Comparison of ENCODE assay signal across 24 cellular contexts in the genomic region with DNA sequence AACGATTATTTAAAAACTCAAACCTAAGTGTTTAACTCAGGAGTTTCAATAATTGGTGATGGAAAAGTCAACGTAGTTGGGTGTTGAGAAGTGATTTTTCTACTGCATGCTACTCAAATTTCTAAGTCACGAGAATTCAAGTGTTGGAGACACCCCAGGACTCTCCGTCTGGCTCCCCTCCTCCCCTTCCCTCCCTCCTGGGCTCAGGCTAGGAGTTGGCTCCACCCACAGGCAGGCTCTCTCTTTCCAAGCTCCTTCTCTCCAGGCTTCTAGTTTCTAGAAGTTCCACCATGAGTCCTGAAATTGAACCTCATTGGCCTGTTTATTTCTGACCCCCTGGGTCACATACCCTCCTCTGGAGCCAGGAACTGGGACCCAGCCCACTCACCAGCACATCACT.
"Had no signal": no experiment of that assay in that cellular context is flagged by ENCODE, and none has a peak within 500 bp of the region (broad histone marks: within the 10 kb centered on the region; RNA-seq: fewer than 3 reads in every experiment).

No MANE protein-coding gene starts in this region.

- H3K36me3 Mint-ChIP-seq: activated CD4-positive, alpha-beta memory T cell treated with anti-CD3 and anti-CD28 coated beads for 36 hours; activated naive CD4-positive, alpha-beta T cell treated with anti-CD3 and anti-CD28 coated beads, Interleukin-2, amount 50 U/mL, for 72 hours; naive thymus-derived CD8-positive, alpha-beta T cell had no signal

- H3K27me3 Mint-ChIP-seq: activated CD4-positive, alpha-beta T cell treated with anti-CD3 and anti-CD28 coated beads, Interleukin-2, amount 10 ng/mL, durations not matched to agents 24 days and 14 days; activated T-helper 17 cell treated with anti-CD3 and anti-CD28 coated beads, Interleukin-2, amount 50 U/mL, for 72 hours; central memory CD8-positive, alpha-beta T cell; dendritic cell treated with granulocyte-macrophage colony-stimulating factor and Interleukin-4, amounts not matched to agents 40 ng/mL and 50 ng/mL, for 4 days; memory B cell; stimulated activated naive B cell treated with anti-CD40 and anti-IgM and Interleukin-4, amounts not matched to agents 10 μg/mL and 1 μg/mL and 100 μg/mL, for 72 hours had no signal

- H3K4me1 ChIP-seq: esophagus muscularis mucosa, foreskin keratinocyte, heart left ventricle, stomach, thyroid gland, upper lobe of left lung had no signal

- H3K9me3 ChIP-seq: thyroid gland, upper lobe of left lung had no signal

- H3K4me3 ChIP-seq: esophagus muscularis mucosa, heart left ventricle, stomach, thyroid gland, upper lobe of left lung had no signal

- H3K4me3 Mint-ChIP-seq: activated CD4-positive, alpha-beta memory T cell treated with anti-CD3 and anti-CD28 coated beads for 36 hours; activated CD4-positive, alpha-beta T cell treated with anti-CD3 and anti-CD28 coated beads, Interleukin-2, amount 10 ng/mL, durations not matched to agents 24 days and 14 days; activated T-cell treated with anti-CD3 and anti-CD28 coated beads, Interleukin-2, amount 50 U/mL, for 4 hours; activated T-helper 17 cell treated with anti-CD3 and anti-CD28 coated beads, Interleukin-2, amount 50 U/mL, for 72 hours; central memory CD8-positive, alpha-beta T cell; dendritic cell treated with granulocyte-macrophage colony-stimulating factor and Interleukin-4, amounts not matched to agents 40 ng/mL and 50 ng/mL, for 4 days; memory B cell; naive thymus-derived CD8-positive, alpha-beta T cell; stimulated activated naive B cell treated with anti-CD40 and anti-IgM and Interleukin-4, amounts not matched to agents 10 μg/mL and 1 μg/mL and 100 μg/mL, for 72 hours had no signal

- H3K4me1 Mint-ChIP-seq: activated CD4-positive, alpha-beta T cell treated with anti-CD3 and anti-CD28 coated beads, Interleukin-2, amount 10 ng/mL, durations not matched to agents 24 days and 14 days; activated T-helper 17 cell treated with anti-CD3 and anti-CD28 coated beads, Interleukin-2, amount 50 U/mL, for 72 hours; central memory CD8-positive, alpha-beta T cell; memory B cell; naive thymus-derived CD8-positive, alpha-beta T cell; stimulated activated naive B cell treated with anti-CD40 and anti-IgM and Interleukin-4, amounts not matched to agents 10 μg/mL and 1 μg/mL and 100 μg/mL, for 72 hours had no signal

- H3K27ac Mint-ChIP-seq: activated CD4-positive, alpha-beta memory T cell treated with anti-CD3 and anti-CD28 coated beads for 36 hours; activated CD4-positive, alpha-beta T cell treated with anti-CD3 and anti-CD28 coated beads, Interleukin-2, amount 10 ng/mL, durations not matched to agents 24 days and 14 days; activated naive CD4-positive, alpha-beta T cell treated with anti-CD3 and anti-CD28 coated beads, Interleukin-2, amount 50 U/mL, for 72 hours; activated T-helper 17 cell treated with anti-CD3 and anti-CD28 coated beads, Interleukin-2, amount 50 U/mL, for 72 hours; dendritic cell treated with granulocyte-macrophage colony-stimulating factor and Interleukin-4, amounts not matched to agents 40 ng/mL and 50 ng/mL, for 4 days; memory B cell; naive thymus-derived CD8-positive, alpha-beta T cell; stimulated activated naive B cell treated with anti-CD40 and anti-IgM and Interleukin-4, amounts not matched to agents 10 μg/mL and 1 μg/mL and 100 μg/mL, for 72 hours had no signal

- H3K36me3 ChIP-seq: esophagus muscularis mucosa, heart left ventricle, stomach, thyroid gland, upper lobe of left lung had no signal

- ATAC-seq: activated CD4-positive, CD25-positive, alpha-beta regulatory T cell treated with anti-CD3 and anti-CD28 coated beads, Interleukin-2, amount 50 U/mL, for 24 hours; activated naive CD4-positive, alpha-beta T cell treated with anti-CD3 and anti-CD28 coated beads, Interleukin-2, amount 50 U/mL, for 72 hours; activated T-cell treated with anti-CD3 and anti-CD28 coated beads, Interleukin-2, amount 50 U/mL, for 4 hours; activated T-helper 17 cell treated with anti-CD3 and anti-CD28 coated beads, Interleukin-2, amount 50 U/mL, for 72 hours; foreskin keratinocyte; heart left ventricle; naive thymus-derived CD8-positive, alpha-beta T cell; right cardiac atrium; stimulated activated naive B cell treated with anti-CD40 and anti-IgM and Interleukin-4, amounts not matched to agents 10 μg/mL and 1 μg/mL and 100 μg/mL, for 72 hours had no signal

- H3K27ac ChIP-seq: esophagus muscularis mucosa, foreskin keratinocyte, heart left ventricle, stomach, thyroid gland, upper lobe of left lung had no signal

- DNase-seq: activated CD4-positive, alpha-beta memory T cell treated with anti-CD3 and anti-CD28 coated beads for 36 hours; activated CD4-positive, alpha-beta T cell treated with anti-CD3 and anti-CD28 coated beads, Interleukin-2, amount 10 ng/mL, durations not matched to agents 24 days and 14 days; activated CD8-positive, alpha-beta memory T cell treated with anti-CD3 and anti-CD28 coated beads, Interleukin-2, amount 50 U/mL, for 48 hours; activated T-cell treated with anti-CD3 and anti-CD28 coated beads, Interleukin-2, amount 50 U/mL, for 4 hours; foreskin keratinocyte; heart left ventricle; hypothalamus; kidney; naive thymus-derived CD8-positive, alpha-beta T cell; posterior cingulate gyrus; right cardiac atrium; stimulated activated CD4-positive, alpha-beta T cell treated with anti-CD3 and anti-CD28 coated beads, Interleukin-15, amount 100 ng/mL, for 24 hours; stimulated activated CD4-positive, alpha-beta T cell treated with anti-CD3 and anti-CD28 coated beads, Interleukin-2, amount 100 ng/mL, for 24 hours; stimulated activated naive B cell treated with anti-CD40 and anti-IgM and Interleukin-4, amounts not matched to agents 10 μg/mL and 1 μg/mL and 100 μg/mL, for 72 hours; stomach; thyroid gland; upper lobe of left lung had no signal

- H3K27me3 ChIP-seq: foreskin keratinocyte, thyroid gland, upper lobe of left lung had no signal
